In the genomic region with DNA sequence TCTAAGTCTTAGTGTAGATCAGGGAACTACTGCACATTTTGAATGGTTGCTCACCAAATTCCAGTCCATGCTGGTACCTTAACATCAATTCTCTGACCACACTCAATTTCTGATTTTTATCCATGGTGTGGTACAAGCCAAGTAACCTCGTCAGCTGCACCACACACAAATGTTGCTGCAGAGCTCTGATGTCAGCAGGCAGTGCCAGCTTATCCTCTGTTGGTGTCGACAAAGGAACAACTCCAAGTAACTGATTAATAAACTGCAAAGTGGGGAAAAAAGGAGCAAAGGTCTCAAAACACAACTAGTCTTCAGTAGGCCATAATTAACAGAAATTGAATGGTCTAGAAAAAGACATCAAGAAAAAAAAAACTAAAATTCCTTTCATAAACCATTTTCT, we compare ENCODE assay signal across 26 cellular contexts.
"Had no signal": no experiment of that assay in that cellular context is flagged by ENCODE, and none has a peak within 500 bp of the region (broad histone marks: within the 10 kb centered on the region; RNA-seq: fewer than 3 reads in every experiment).

No MANE protein-coding gene starts in this region.

- H3K79me2 ChIP-seq: parathyroid adenoma had no signal

- H3K36me3 ChIP-seq: colonic mucosa, uterus had no signal

- ATAC-seq: foreskin keratinocyte; heart left ventricle; natural killer cell treated with Interleukin-12 subunit alpha and Interleukin-12 subunit beta and Interleukin-15 and Interleukin-18, amount 100 ng/mL, for 72 hours; sciatic nerve; stimulated activated memory B cell treated with anti-CD40 and anti-IgM and Interleukin-4, amounts not matched to agents 10 μg/mL and 1 μg/mL and 100 μg/mL, for 72 hours had no signal

- H3K4me1 Mint-ChIP-seq: stimulated activated memory B cell treated with anti-CD40 and anti-IgM and Interleukin-4, amounts not matched to agents 10 μg/mL and 1 μg/mL and 100 μg/mL, for 72 hours had no signal

- H3K9ac ChIP-seq: parathyroid adenoma had no signal

- H3K27me3 Mint-ChIP-seq: natural killer cell treated with Interleukin-12 subunit alpha and Interleukin-12 subunit beta and Interleukin-15 and Interleukin-18, amount 100 ng/mL, for 72 hours; stimulated activated memory B cell treated with anti-CD40 and anti-IgM and Interleukin-4, amounts not matched to agents 10 μg/mL and 1 μg/mL and 100 μg/mL, for 72 hours; stimulated activated naive CD8-positive, alpha-beta T cell treated with anti-CD3 and anti-CD28 coated beads, Interleukin-15, Interleukin-2, amounts not matched to agents 100 ng/mL and 50 ng/mL, for 24 hours had no signal

- H3K4me1 ChIP-seq: colonic mucosa, foreskin keratinocyte, parathyroid adenoma, prostate gland, spleen, tibial artery, upper lobe of left lung, uterus had no signal

- H2AFZ ChIP-seq: parathyroid adenoma had no signal

- H3K9me3 Mint-ChIP-seq: natural killer cell treated with Interleukin-12 subunit alpha and Interleukin-12 subunit beta and Interleukin-15 and Interleukin-18, amount 100 ng/mL, for 72 hours; stimulated activated memory B cell treated with anti-CD40 and anti-IgM and Interleukin-4, amounts not matched to agents 10 μg/mL and 1 μg/mL and 100 μg/mL, for 72 hours; stimulated activated naive CD8-positive, alpha-beta T cell treated with anti-CD3 and anti-CD28 coated beads, Interleukin-15, Interleukin-2, amounts not matched to agents 100 ng/mL and 50 ng/mL, for 24 hours had no signal

- H3K27ac Mint-ChIP-seq: stimulated activated memory B cell treated with anti-CD40 and anti-IgM and Interleukin-4, amounts not matched to agents 10 μg/mL and 1 μg/mL and 100 μg/mL, for 72 hours; stimulated activated naive CD8-positive, alpha-beta T cell treated with anti-CD3 and anti-CD28 coated beads, Interleukin-15, Interleukin-2, amounts not matched to agents 100 ng/mL and 50 ng/mL, for 24 hours had no signal

- H3K9me3 ChIP-seq: colonic mucosa, heart left ventricle, left ventricle myocardium inferior, prostate gland, spleen, tibial artery, upper lobe of left lung, uterus had no signal

- H3K27ac ChIP-seq: colonic mucosa, foreskin keratinocyte, heart left ventricle, left ventricle myocardium inferior, parathyroid adenoma, prostate gland, spleen, tibial artery, upper lobe of left lung, uterus had no signal

- H3K27me3 ChIP-seq: colonic mucosa, foreskin keratinocyte, heart left ventricle, spleen, tibial artery, upper lobe of left lung, uterus had no signal

- DNase-seq: colonic mucosa; dermis blood vessel endothelial cell; erythroblast; foreskin keratinocyte; heart left ventricle; hypothalamus; left ventricle myocardium inferior; mesenchymal stem cell; midbrain; retina; spleen; stimulated activated CD4-positive, alpha-beta T cell treated with anti-CD3 and anti-CD28 coated beads, Interleukin-15, amount 100 ng/mL, for 24 hours; stimulated activated CD4-positive, alpha-beta T cell treated with anti-CD3 and anti-CD28 coated beads, Interleukin-1b, Interleukin-23, amount 100 ng/mL, for 48 hours; stimulated activated CD4-positive, alpha-beta T cell treated with anti-CD3 and anti-CD28 coated beads, Interleukin-4, amount 100 ng/mL, for 24 hours; tibial artery; upper lobe of left lung; uterus had no signal

- H3K4me3 ChIP-seq: colonic mucosa, heart left ventricle, left ventricle myocardium inferior, lung, prostate gland, spleen, tibial artery, upper lobe of left lung, uterus had no signal

- FAIRE-seq: endothelial cell of umbilical vein, islet of Langerhans had no signal

- H3K4me3 Mint-ChIP-seq: natural killer cell treated with Interleukin-12 subunit alpha and Interleukin-12 subunit beta and Interleukin-15 and Interleukin-18, amount 100 ng/mL, for 72 hours; stimulated activated memory B cell treated with anti-CD40 and anti-IgM and Interleukin-4, amounts not matched to agents 10 μg/mL and 1 μg/mL and 100 μg/mL, for 72 hours; stimulated activated naive CD8-positive, alpha-beta T cell treated with anti-CD3 and anti-CD28 coated beads, Interleukin-15, Interleukin-2, amounts not matched to agents 100 ng/mL and 50 ng/mL, for 24 hours had no signal
